2 cellular contexts compared by ENCODE assay signal in genomic region chr5:93583525-93583798, GRCh38.
TF ChIP-seq lines count a peak whose summit lies in the region.

No MANE protein-coding gene starts in this region.

TF ChIP-seq in A549, 52 proteins besides CTCF, POLR2A, EP300 and RAD21:
- TF ChIP-seq MAZ (IDR thresholded peaks at IDR 0.05; ENCODE audit: borderline replicate concordance, low read depth, low read length) (no peak), RNF2 (IDR thresholded peaks at IDR 0.05; ENCODE audit: borderline replicate concordance, low read depth) (no peak), SREBF2 (IDR thresholded peaks at IDR 0.05) (no peak), HMGXB4 (CRISPR knock-in tag; IDR thresholded peaks at IDR 0.05; ENCODE audit: borderline replicate concordance) (no peak), CHD4 (IDR thresholded peaks at IDR 0.05; ENCODE audit: borderline replicate concordance) (no peak), TFCP2L1 (CRISPR knock-in tag; IDR thresholded peaks at IDR 0.05) (no peak), HOXB5 (CRISPR knock-in tag; IDR thresholded peaks at IDR 0.05) (no peak)

TF ChIP-seq in K562, 482 proteins besides CTCF, POLR2A, EP300 and RAD21:
- TF ChIP-seq PREB (CRISPR knock-in tag; IDR thresholded peaks at IDR 0.05) (no peak), ASH1L (IDR thresholded peaks at IDR 0.05; ENCODE audit: borderline replicate concordance, low read depth, partially characterized antibody) (no peak), ZBTB43 (CRISPR knock-in tag; IDR thresholded peaks at IDR 0.05) (no peak), ZNF512 (tag; IDR thresholded peaks at IDR 0.05) (peak; percentile 72)
